ENCODE assay signal across 8 cellular contexts in the genomic region with DNA sequence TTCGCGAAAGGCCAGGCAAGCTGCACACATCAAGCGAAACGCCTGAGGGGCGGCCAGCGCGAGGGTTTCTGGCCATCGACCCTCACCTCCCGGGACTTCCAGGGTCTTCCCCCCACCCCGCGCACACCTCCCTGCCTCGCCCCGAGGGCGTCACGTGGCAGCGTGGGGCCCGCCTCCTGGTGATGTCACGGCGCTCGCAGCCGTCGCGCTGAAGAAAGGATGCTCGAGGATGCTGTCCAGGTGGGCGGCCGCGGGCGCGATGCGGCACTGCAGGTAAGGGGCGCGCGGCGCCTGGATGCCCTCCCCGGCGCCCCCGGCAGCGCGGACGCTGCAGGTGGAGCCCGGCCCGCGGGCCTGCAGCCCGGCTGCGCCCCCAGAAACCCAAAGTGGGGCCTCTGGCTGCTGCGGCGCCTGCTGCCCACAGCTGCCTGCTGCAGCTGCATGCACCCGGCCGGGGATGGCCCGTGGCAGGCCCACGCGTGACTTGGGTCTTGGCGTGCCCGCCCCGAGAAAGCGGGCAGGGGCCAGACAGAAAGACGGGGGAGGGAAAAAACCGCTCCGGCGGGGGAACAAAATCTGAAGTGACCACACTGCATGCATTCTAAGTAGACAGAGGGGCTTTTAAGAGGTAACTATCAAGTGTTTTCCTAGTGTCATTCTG. TPM values are rescaled to one million over a fixed set of nuclear protein-coding genes. Genes with fewer than 3 reads are reported as not detected.
DNase-seq lines count a peak whose midpoint lies in the region; ATAC-seq and TF ChIP-seq lines count a peak whose summit lies in the region.

No MANE protein-coding gene starts in this region.

- DNase-seq in WERI-Rb-1 (peak; percentile 59), hepatocyte (ENCODE audit: low spot score) (peak; percentile 49), smooth muscle cell (lab: John Stamatoyannopoulos, UW; ENCODE audit: unreplicated experiment) (no peak), left lobe of liver (ENCODE audit: low spot score) (no peak)
- DNase-seq in activated T-cell treated with anti-CD3 and anti-CD28 coated beads, Interleukin-2, amount 50 U/mL, for 1 hour: no peak

- H3K9me3 ChIP-seq in DOHH2 (ENCODE audit: control insufficient read depth, insufficient read depth, low read length) (no peaks in the 10 kb centered on the region), WERI-Rb-1 (ENCODE audit: severe bottlenecking) (no peaks in the 10 kb centered on the region), hepatocyte (ENCODE audit: low read depth) (no peaks in the 10 kb centered on the region), smooth muscle cell (replicated peaks; ENCODE audit: low read depth) (no peaks in the 10 kb centered on the region)

- H3K4me1 ChIP-seq in DOHH2 (ENCODE audit: control insufficient read depth, low read length) (peaks cover 50% of the 10 kb centered on the region), hepatocyte (ENCODE audit: insufficient read depth) (peaks cover 3% of the 10 kb centered on the region), smooth muscle cell (ENCODE audit: low read depth) (peaks cover 22% of the 10 kb centered on the region)

- peak overlapping the region; percentile 80 for H3K4me2 ChIP-seq in DOHH2 (ENCODE audit: low read length)
- peak overlapping the region; percentile 79 for H3K4me2 ChIP-seq in hepatocyte
- peak overlapping the region; percentile 81 for H3K4me2 ChIP-seq in smooth muscle cell

- H3F3A ChIP-seq in DOHH2 (ENCODE audit: control insufficient read depth, insufficient read depth) (0 out of 2 replicates have a peak, but pooled peaks cover 4% of the 10 kb centered on the region), smooth muscle cell (ENCODE audit: low read depth) (no peaks in the 10 kb centered on the region)

- peak; percentile 42 for ATAC-seq in HG03342 (IDR thresholded peaks at IDR 0.05; ENCODE audit: unreplicated experiment)
- ATAC-seq in left lobe of liver: no peak
- ATAC-seq in GM21381 (IDR thresholded peaks at IDR 0.05; ENCODE audit: unreplicated experiment): no peak

- WGBS in hepatocyte (ENCODE audit: low lambda C conversion rate, missing lambda C conversion rate): 38% methylated on average over 50 of the region's 60 CpGs
- whole genome bisulfite sequencing in smooth muscle cell (ENCODE audit: low lambda C conversion rate): 51% methylated on average over 58 of the region's 60 CpGs

- TF ChIP-seq CTCF in DOHH2 (IDR thresholded peaks at IDR 0.05; ENCODE audit: low read depth, low read length, poor library complexity, severe bottlenecking) (no peak), WERI-Rb-1 (IDR thresholded peaks at IDR 0.05; ENCODE audit: low read depth, low read length) (no peak), hepatocyte (IDR thresholded peaks at IDR 0.05; ENCODE audit: poor library complexity) (no peak), smooth muscle cell (IDR thresholded peaks at IDR 0.05; ENCODE audit: borderline replicate concordance, insufficient read depth, poor library complexity, severe bottlenecking) (no peak)

- H3K27me3 ChIP-seq in DOHH2 (ENCODE audit: control insufficient read depth, low read length): peaks cover 28% of the 10 kb centered on the region
- peaks cover 15% of the 10 kb centered on the region for H3K27me3 ChIP-seq in WERI-Rb-1 (ENCODE audit: insufficient read depth, low read depth, severe bottlenecking)
- H3K27me3 ChIP-seq in hepatocyte: no peaks in the 10 kb centered on the region
- H3K27me3 ChIP-seq in smooth muscle cell (ENCODE audit: low read depth): no peaks in the 10 kb centered on the region

- H3K36me3 ChIP-seq in DOHH2 (ENCODE audit: control insufficient read depth, low read length): no peaks in the 10 kb centered on the region
- no peaks in the 10 kb centered on the region for H3K36me3 ChIP-seq in WERI-Rb-1
- no peaks in the 10 kb centered on the region for H3K36me3 ChIP-seq in hepatocyte (replicated peaks; ENCODE audit: insufficient read depth, low read depth)
- H3K36me3 ChIP-seq in smooth muscle cell (ENCODE audit: low read depth): no peaks in the 10 kb centered on the region

- H4K20me1 ChIP-seq in DOHH2 (ENCODE audit: control insufficient read depth, insufficient read depth, low read depth, low read length) (no peaks in the 10 kb centered on the region), hepatocyte (ENCODE audit: insufficient read depth, poor library complexity, severe bottlenecking) (no peaks in the 10 kb centered on the region), smooth muscle cell (ENCODE audit: low read depth) (no peaks in the 10 kb centered on the region)

- H3K27ac ChIP-seq in DOHH2 (ENCODE audit: low read depth, low read length) (no peak overlapping the region), WERI-Rb-1 (no peak overlapping the region), hepatocyte (no peak overlapping the region), smooth muscle cell (ENCODE audit: low read depth) (no peak overlapping the region)

- no peaks in the 10 kb centered on the region for H3K79me2 ChIP-seq in DOHH2 (ENCODE audit: control insufficient read depth, low read length)
- no peaks in the 10 kb centered on the region for H3K79me2 ChIP-seq in hepatocyte
- H3K79me2 ChIP-seq in smooth muscle cell (ENCODE audit: low read depth): no peaks in the 10 kb centered on the region

- no peaks in the 10 kb centered on the region for H3K9me2 ChIP-seq in DOHH2 (replicated peaks; ENCODE audit: control insufficient read depth, low read length)
- H3K9me2 ChIP-seq in hepatocyte (replicated peaks; ENCODE audit: insufficient read depth): no peaks in the 10 kb centered on the region

- H3K9ac ChIP-seq in smooth muscle cell (ENCODE audit: low read depth): no peak overlapping the region

- H3K4me3 ChIP-seq in DOHH2 (ENCODE audit: low read length) (peak overlapping the region; percentile 70), WERI-Rb-1 (ENCODE audit: low read depth, low read length) (peak overlapping the region; percentile 31), hepatocyte (no peak overlapping the region), smooth muscle cell (peak overlapping the region; percentile 41)

- H2AFZ ChIP-seq in hepatocyte (no peak overlapping the region), smooth muscle cell (ENCODE audit: low read depth) (no peak overlapping the region)

RNA-seq across cellular contexts. Expression of a gene that starts 1.6 kb away (rescaled TPM):
- 3.8 and 5.9 TPM in 2 replicates for total RNA-seq in hepatocyte
- polyA plus RNA-seq in hepatocyte: 1.5 and 2.2 TPM in 2 replicates
- 2.5 and 3.0 TPM in 2 replicates for total RNA-seq in smooth muscle cell
- 2.1 and 3.1 TPM in 2 replicates for polyA plus RNA-seq in smooth muscle cell
- total RNA-seq in left lobe of liver: 9.6 TPM

Comparison
In these comparisons a context has a peak if more than half of its experiments do, and no peak if none do; other contexts are left out.
1. DNase-seq: peak in WERI-Rb-1 (single experiment) and hepatocyte (single experiment); none in smooth muscle cell (single experiment), left lobe of liver (single experiment) and activated T-cell treated with anti-CD3 and anti-CD28 coated beads, Interleukin-2, amount 50 U/mL, for 1 hour (single experiment).
2. Peak in every context shown above with its lines, with median percentiles within 50 percentile points of each other: H3K4me2 ChIP-seq.